ENCODE assay signal across 1 cellular context in the genomic region with DNA sequence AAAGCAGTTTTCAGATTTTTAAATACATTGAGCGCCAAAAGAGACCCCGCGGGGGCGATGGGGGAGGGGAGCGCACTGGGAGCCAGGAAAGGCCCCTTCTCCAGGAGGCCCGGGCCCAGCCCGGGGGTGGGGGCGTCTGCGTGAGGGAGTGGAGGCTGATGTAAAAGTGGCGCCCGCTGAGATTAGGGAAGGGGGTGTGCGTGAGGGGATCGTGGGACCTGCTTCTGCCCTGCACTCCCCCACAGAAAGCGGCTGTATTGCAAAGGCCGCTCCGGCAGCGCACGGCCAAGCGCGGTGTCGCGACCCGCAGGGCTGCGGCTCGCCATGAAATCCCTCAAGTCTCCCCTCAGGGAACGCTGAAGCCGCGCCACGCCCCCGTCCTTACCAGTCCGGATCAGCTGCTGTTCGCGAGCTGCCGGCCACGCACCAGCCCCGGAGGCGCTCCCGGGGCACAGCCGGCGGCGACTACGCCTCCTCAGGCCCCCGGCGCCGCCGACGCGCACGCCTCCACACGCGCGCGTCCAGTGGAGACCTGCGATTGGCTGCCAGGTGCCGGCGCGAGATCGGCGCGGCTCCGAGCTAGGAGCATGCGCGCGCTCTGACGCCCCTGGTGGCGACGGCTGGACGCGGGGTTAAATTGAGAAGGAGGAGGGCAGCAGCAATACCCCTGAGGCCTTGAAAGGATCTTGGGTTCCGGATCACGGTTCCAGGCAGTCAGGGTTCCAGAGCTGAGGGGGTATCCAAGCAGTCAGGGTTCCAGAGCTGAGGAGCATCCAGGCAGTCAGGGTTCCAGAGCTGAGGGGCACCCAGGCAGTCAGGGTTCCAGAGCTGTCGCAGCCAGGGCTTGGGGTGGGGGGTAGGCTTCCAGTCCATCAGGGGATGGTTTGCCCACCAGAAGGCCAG.
TF ChIP-seq lines count a peak whose summit lies in the region.

Gene ZNF280B, minus strand, starts transcription at position 469 of the 903 bp plus-strand sequence. CDS start 19,344 bp downstream, outside the sequence.

TF ChIP-seq in HepG2, 621 proteins besides CTCF, POLR2A, EP300 and RAD21 (continued from another document and continues in another):
- TF ChIP-seq, protein P1, sequence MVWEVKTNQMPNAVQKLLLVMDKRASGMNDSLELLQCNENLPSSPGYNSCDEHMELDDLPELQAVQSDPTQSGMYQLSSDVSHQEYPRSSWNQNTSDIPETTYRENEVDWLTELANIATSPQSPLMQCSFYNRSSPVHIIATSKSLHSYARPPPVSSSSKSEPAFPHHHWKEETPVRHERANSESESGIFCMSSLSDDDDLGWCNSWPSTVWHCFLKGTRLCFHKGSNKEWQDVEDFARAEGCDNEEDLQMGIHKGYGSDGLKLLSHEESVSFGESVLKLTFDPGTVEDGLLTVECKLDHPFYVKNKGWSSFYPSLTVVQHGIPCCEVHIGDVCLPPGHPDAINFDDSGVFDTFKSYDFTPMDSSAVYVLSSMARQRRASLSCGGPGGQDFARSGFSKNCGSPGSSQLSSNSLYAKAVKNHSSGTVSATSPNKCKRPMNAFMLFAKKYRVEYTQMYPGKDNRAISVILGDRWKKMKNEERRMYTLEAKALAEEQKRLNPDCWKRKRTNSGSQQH (CRISPR knock-in tag; IDR thresholded peaks at IDR 0.05; ENCODE audit: low read depth), result no peak
- TF ChIP-seq IRF1 (CRISPR knock-in tag; IDR thresholded peaks at IDR 0.05; ENCODE audit: low read depth), result no peak
- TF ChIP-seq ZFP62 (CRISPR knock-in tag; IDR thresholded peaks at IDR 0.05), result no peak
- no peak for TF ChIP-seq TCF7 (IDR thresholded peaks at IDR 0.05; ENCODE audit: low read depth)
- no peak for TF ChIP-seq CHCHD3 (CRISPR knock-in tag; IDR thresholded peaks at IDR 0.05)
- TF ChIP-seq JUNB (CRISPR knock-in tag; IDR thresholded peaks at IDR 0.05; ENCODE audit: borderline replicate concordance), result no peak
- TF ChIP-seq STAT5B (CRISPR knock-in tag; IDR thresholded peaks at IDR 0.05), result no peak
- TF ChIP-seq SP4 (CRISPR knock-in tag; IDR thresholded peaks at IDR 0.05), result no peak
- TF ChIP-seq, protein P2, sequence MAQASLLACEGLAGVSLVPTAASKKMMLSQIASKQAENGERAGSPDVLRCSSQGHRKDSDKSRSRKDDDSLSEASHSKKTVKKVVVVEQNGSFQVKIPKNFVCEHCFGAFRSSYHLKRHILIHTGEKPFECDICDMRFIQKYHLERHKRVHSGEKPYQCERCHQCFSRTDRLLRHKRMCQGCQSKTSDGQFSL (CRISPR knock-in tag; IDR thresholded peaks at IDR 0.05), result 0 out of 2 replicates have a peak, but pooled peaks have one; percentile 30
- no peak for TF ChIP-seq ZBTB42 (CRISPR knock-in tag; IDR thresholded peaks at IDR 0.05)
- TF ChIP-seq ZNF720 (CRISPR knock-in tag; IDR thresholded peaks at IDR 0.05), result no peak
- no peak for TF ChIP-seq TBL1XR1 (IDR thresholded peaks at IDR 0.05; ENCODE audit: borderline replicate concordance, low read length, partially characterized antibody)
- peak; percentile 52; the same call in 1 of the 2 replicates for TF ChIP-seq POLR2AphosphoS5 (IDR thresholded peaks at IDR 0.05; ENCODE audit: low read depth, low read length)
- TF ChIP-seq, protein P3, sequence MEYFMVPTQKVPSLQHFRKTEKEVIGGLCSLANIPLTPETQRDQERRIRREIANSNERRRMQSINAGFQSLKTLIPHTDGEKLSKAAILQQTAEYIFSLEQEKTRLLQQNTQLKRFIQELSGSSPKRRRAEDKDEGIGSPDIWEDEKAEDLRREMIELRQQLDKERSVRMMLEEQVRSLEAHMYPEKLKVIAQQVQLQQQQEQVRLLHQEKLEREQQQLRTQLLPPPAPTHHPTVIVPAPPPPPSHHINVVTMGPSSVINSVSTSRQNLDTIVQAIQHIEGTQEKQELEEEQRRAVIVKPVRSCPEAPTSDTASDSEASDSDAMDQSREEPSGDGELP (IDR thresholded peaks at IDR 0.05; ENCODE audit: borderline replicate concordance, low read depth), result peak; percentile 82; the same call in 1 of the 2 replicates
- TF ChIP-seq ZNF674 (CRISPR knock-in tag; IDR thresholded peaks at IDR 0.05; ENCODE audit: low read depth), result no peak
- no peak for TF ChIP-seq TCF12 (IDR thresholded peaks at IDR 0.05)
- no peak for TF ChIP-seq TCF12 (CRISPR knock-in tag; IDR thresholded peaks at IDR 0.05)
- no peak for TF ChIP-seq THAP9 (CRISPR knock-in tag; IDR thresholded peaks at IDR 0.05; ENCODE audit: borderline replicate concordance)
- peak; percentile 77; the same call in 1 of the 2 replicates for TF ChIP-seq TOPORS (CRISPR knock-in tag; IDR thresholded peaks at IDR 0.05)
- TF ChIP-seq KDM5B (CRISPR knock-in tag; IDR thresholded peaks at IDR 0.05; ENCODE audit: borderline replicate concordance), result peak; percentile 79; the same call in 1 of the 2 replicates
- TF ChIP-seq ZSCAN30 (CRISPR knock-in tag; IDR thresholded peaks at IDR 0.05), result no peak
- TF ChIP-seq RFX1 (IDR thresholded peaks at IDR 0.05), result no peak
- no peak for TF ChIP-seq SNRNP70 (IDR thresholded peaks at IDR 0.05; ENCODE audit: low read depth, low read length)
- no peak for TF ChIP-seq PCBP2 (optimal IDR thresholded peaks at IDR 0.05; ENCODE audit: low read depth, low read length, poor library complexity, severe bottlenecking)
- TF ChIP-seq MIXL1 (CRISPR knock-in tag; IDR thresholded peaks at IDR 0.05), result no peak
- peak; percentile 74 for TF ChIP-seq PITX1 (CRISPR knock-in tag; IDR thresholded peaks at IDR 0.05)
- peak; percentile 84 to 93; a peak in 3 of 4 replicates for TF ChIP-seq HMGXB4 (CRISPR knock-in tag; IDR thresholded peaks at IDR 0.05; ENCODE audit: borderline replicate concordance in 1 of 2, low read depth in 1 of 2)
- peak; percentile 71 for TF ChIP-seq HNRNPK (IDR thresholded peaks at IDR 0.05; ENCODE audit: low read depth, low read length, poor library complexity, severe bottlenecking)
- TF ChIP-seq SRSF9 (IDR thresholded peaks at IDR 0.05; ENCODE audit: borderline replicate concordance, insufficient read depth, low read depth, low read length, poor library complexity, severe bottlenecking), result no peak
- no peak for TF ChIP-seq SATB2 (CRISPR knock-in tag; IDR thresholded peaks at IDR 0.05)
- no peak; the same call in 1 of the 2 replicates for TF ChIP-seq HES4 (CRISPR knock-in tag; IDR thresholded peaks at IDR 0.05; ENCODE audit: borderline replicate concordance)
- TF ChIP-seq ZNF75D (CRISPR knock-in tag; IDR thresholded peaks at IDR 0.05; ENCODE audit: borderline replicate concordance), result no peak
- no peak for TF ChIP-seq HNRNPL (IDR thresholded peaks at IDR 0.05; ENCODE audit: low read depth, low read length)
- no peak for TF ChIP-seq THYN1 (CRISPR knock-in tag; IDR thresholded peaks at IDR 0.05; ENCODE audit: borderline replicate concordance, low read depth)
- TF ChIP-seq ATRX (CRISPR knock-in tag; IDR thresholded peaks at IDR 0.05; ENCODE audit: borderline replicate concordance), result no peak
- no peak; the same call in 1 of the 2 replicates for TF ChIP-seq KMT2A (CRISPR knock-in tag; IDR thresholded peaks at IDR 0.05)
- no peak for TF ChIP-seq MIER3 (CRISPR knock-in tag; IDR thresholded peaks at IDR 0.05; ENCODE audit: borderline replicate concordance)
- TF ChIP-seq PBX3 (CRISPR knock-in tag; IDR thresholded peaks at IDR 0.05; ENCODE audit: borderline replicate concordance), result no peak
- no peak for TF ChIP-seq ZNF557 (CRISPR knock-in tag; IDR thresholded peaks at IDR 0.05)
- TF ChIP-seq, protein P4, sequence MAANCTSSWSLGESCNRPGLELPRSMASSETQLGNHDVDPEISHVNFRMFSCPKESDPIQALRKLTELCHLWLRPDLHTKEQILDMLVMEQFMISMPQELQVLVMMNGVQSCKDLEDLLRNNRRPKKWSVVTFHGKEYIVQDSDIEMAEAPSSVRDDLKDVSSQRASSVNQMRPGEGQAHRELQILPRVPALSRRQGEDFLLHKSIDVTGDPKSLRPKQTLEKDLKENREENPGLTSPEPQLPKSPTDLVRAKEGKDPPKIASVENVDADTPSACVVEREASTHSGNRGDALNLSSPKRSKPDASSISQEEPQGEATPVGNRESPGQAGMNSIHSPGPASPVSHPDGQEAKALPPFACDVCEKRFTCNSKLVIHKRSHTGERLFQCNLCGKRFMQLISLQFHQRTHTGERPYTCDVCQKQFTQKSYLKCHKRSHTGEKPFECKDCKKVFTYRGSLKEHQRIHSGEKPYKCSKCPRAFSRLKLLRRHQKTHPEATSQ (CRISPR knock-in tag; IDR thresholded peaks at IDR 0.05; ENCODE audit: borderline replicate concordance), result peak; percentile 89; the same call in 1 of the 2 replicates
- TF ChIP-seq, protein P5, sequence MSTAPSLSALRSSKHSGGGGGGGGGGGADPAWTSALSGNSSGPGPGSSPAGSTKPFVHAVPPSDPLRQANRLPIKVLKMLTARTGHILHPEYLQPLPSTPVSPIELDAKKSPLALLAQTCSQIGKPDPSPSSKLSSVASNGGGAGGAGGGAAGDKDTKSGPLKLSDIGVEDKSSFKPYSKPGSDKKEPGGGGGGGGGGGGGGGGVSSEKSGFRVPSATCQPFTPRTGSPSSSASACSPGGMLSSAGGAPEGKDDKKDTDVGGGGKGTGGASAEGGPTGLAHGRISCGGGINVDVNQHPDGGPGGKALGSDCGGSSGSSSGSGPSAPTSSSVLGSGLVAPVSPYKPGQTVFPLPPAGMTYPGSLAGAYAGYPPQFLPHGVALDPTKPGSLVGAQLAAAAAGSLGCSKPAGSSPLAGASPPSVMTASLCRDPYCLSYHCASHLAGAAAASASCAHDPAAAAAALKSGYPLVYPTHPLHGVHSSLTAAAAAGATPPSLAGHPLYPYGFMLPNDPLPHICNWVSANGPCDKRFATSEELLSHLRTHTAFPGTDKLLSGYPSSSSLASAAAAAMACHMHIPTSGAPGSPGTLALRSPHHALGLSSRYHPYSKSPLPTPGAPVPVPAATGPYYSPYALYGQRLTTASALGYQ (CRISPR knock-in tag; IDR thresholded peaks at IDR 0.05), result no peak
- TF ChIP-seq ONECUT2 (CRISPR knock-in tag; IDR thresholded peaks at IDR 0.05), result no peak
- TF ChIP-seq MAFK (conservative IDR thresholded peaks at IDR 0.05 in 1 of 2, IDR thresholded peaks at IDR 0.05 in 1 of 2; ENCODE audit: low read length in 2 of 2), result no peak
- peak; percentile 73; the same call in 1 of the 2 replicates for TF ChIP-seq ZNF547 (CRISPR knock-in tag; IDR thresholded peaks at IDR 0.05)
- no peak for TF ChIP-seq DPF2 (CRISPR knock-in tag; IDR thresholded peaks at IDR 0.05; ENCODE audit: borderline replicate concordance, low read depth)
- TF ChIP-seq ATF1 (CRISPR knock-in tag; IDR thresholded peaks at IDR 0.05), result no peak
- no peak for TF ChIP-seq ZBTB8A (CRISPR knock-in tag; IDR thresholded peaks at IDR 0.05; ENCODE audit: borderline replicate concordance, low read depth)
- TF ChIP-seq U2AF1 (optimal IDR thresholded peaks at IDR 0.05; ENCODE audit: low read depth, low read length), result no peak
- TF ChIP-seq ZNF280B (CRISPR knock-in tag; IDR thresholded peaks at IDR 0.05; ENCODE audit: borderline replicate concordance), result peak; percentile 68; the same call in 1 of the 2 replicates
- TF ChIP-seq ZNF883 (CRISPR knock-in tag; IDR thresholded peaks at IDR 0.05; ENCODE audit: not compliant biosample characterization), result peak; percentile 76
